ENCODE assay signal across 8 cellular contexts in the genomic region with DNA sequence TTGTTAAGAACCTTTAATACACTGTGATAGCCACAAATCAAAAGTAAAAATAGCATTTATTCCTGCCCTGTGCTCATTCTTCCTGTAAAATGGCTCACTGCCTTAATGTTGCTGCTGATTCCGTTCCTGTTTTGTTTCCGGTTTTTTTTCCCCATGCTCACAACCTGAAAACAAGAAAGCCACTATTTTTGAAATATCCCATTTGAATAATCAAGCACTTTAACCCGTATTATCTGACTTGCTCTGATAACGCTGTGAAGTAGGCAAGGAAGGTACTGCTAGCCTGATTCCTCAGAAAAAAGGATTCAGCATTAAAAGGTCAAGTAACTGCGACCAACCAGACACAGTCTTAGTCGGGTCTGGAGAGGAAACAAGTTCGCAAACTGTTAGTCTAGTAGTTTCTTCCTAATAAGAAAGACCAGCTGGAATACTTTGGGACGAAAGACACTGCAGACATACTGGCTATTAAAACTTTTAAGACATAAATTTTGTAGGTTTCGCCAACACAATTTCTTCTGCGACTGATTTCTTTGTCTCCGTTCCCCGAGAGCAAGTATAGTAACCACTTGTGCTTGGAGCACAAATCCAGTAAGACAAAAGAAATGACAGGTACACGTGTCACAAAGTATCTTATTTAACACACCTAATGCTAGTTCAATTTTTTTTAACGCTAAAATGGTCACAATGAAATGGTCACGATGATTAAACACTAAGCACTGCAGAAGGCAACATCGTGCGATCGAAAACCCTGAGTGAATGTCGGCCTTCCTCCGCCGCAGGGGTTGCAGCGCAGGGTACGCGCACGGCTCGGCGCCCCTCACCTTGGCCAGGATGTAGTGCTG. TPM values are rescaled to one million over a fixed set of nuclear protein-coding genes. Genes with fewer than 3 reads are reported as not detected.
DNase-seq lines count a peak whose midpoint lies in the region; ATAC-seq and TF ChIP-seq lines count a peak whose summit lies in the region.

No MANE protein-coding gene starts in this region.

- H3K27ac ChIP-seq in KOPT-K1 (ENCODE audit: low read depth, low read length, poor library complexity, severe bottlenecking) = peak overlapping the region; percentile 93

- H3K9me3 Mint-ChIP-seq in T-cell (no peaks in the 10 kb centered on the region), naive B cell (no peaks in the 10 kb centered on the region)

- H3K27me3 Mint-ChIP-seq in T-cell = no peaks in the 10 kb centered on the region
- no peaks in the 10 kb centered on the region for H3K27me3 Mint-ChIP-seq in naive B cell

- H3K27ac Mint-ChIP-seq in T-cell (peak overlapping the region; percentile 95 to 98), naive B cell (peak overlapping the region; percentile 93 to 100 (median 99))

- H3K4me1 Mint-ChIP-seq in T-cell (peaks cover 45 to 49% (median 48%) of the 10 kb centered on the region in 3 donors), naive B cell (peaks cover 14 to 34% (median 28%) of the 10 kb centered on the region in 3 donors)

- H3K4me3 ChIP-seq in epithelial cell of proximal tubule (ENCODE audit: low read depth, low read length) = peak overlapping the region; percentile 78

- DNase-seq in Daoy (ENCODE audit: low read depth) (peak; percentile 9), T-cell (peak in 2 of 34 experiments; percentile 5 to 11), epithelial cell of proximal tubule (ENCODE audit: low read depth) (peak; percentile 33), naive B cell (peak; percentile 29), NCI-H226 (no peak), NCI-H774 (lab: John Stamatoyannopoulos, UW) (no peak)

- ATAC-seq in GM21528 (IDR thresholded peaks at IDR 0.05; ENCODE audit: low FRiP score, unreplicated experiment) (peak; percentile 10), T-cell (replicated peaks in 1 of 4) (peak in 2 of 4 experiments; percentile 0 to 3), naive B cell (ENCODE audit: low read depth in 2 of 2) (no peak)

- CTCF ChIA-PET in T-cell (lab: Charles Lee) = interaction anchor here (0.5 to 2.1 kb wide), 5 partner anchors 18 to 190 kb away, joined by 3 to 12 read pairs (median 6); partner anchors contain the start of gene ANKRD17 (in 2 of the 2)

- peak overlapping the region; percentile 83 to 89 (median 88) for H3K4me3 Mint-ChIP-seq in T-cell
- H3K4me3 Mint-ChIP-seq in naive B cell = peak overlapping the region; percentile 78 to 97 (median 93)

- H3K36me3 Mint-ChIP-seq in T-cell (peaks cover 18% of the 10 kb centered on the region), naive B cell (peaks cover 0 to 5% of the 10 kb centered on the region in 2 donors)

- POLR2A ChIA-PET in T-cell (lab: Charles Lee) = interaction anchor here in 1 of 2 donors (0.6 kb wide), 1 partner anchor 244 kb away, joined by 4 read pairs; no protein-coding TSS in a partner anchor

- H3K36me3 ChIP-seq in KOPT-K1 (ENCODE audit: insufficient read depth, low read length) = peaks cover 38% of the 10 kb centered on the region

- no peak for TF ChIP-seq CTCF in epithelial cell of proximal tubule (conservative IDR thresholded peaks at IDR 0.05; ENCODE audit: low read depth, low read length)

- H3K9me3 ChIP-seq in KOPT-K1 (ENCODE audit: insufficient read depth, low read length, poor library complexity, severe bottlenecking) = no peaks in the 10 kb centered on the region

RNA-seq across cellular contexts. Expression of gene COX18, which starts 0.8 kb away (rescaled TPM):
- 6.1 and 10.9 TPM in 2 replicates for total RNA-seq in Daoy (2014; rRNA removed; shearing (Covaris generic))
- total RNA-seq in T-cell = 10 to 100 TPM; 11.5 to 18.3 (median 15.2) TPM
- total RNA-seq in epithelial cell of proximal tubule = 19.6 and 26.4 TPM in 2 replicates
- 1 to 10 TPM in 5 of 6 donors, not detected in 1; 4.1 to 10.0 (median 5.7) TPM for polyA plus RNA-seq in naive B cell (ENCODE audit: low read depth in 6 of 6)

Comparison
In these comparisons a context has a peak if more than half of its experiments do, and no peak if none do; other contexts are left out.
1. DNase-seq: peak in Daoy (single experiment), epithelial cell of proximal tubule (single experiment) and naive B cell (single experiment); none in NCI-H226 (single experiment) and NCI-H774 (single experiment).